Comparison of ENCODE assay signal across 12 cellular contexts in genomic region chr20:63624486-63624885, GRCh38. TPM values are rescaled to one million over a fixed set of nuclear protein-coding genes. Genes with fewer than 3 reads are reported as not detected.
A peak's percentile ranks its signal among the peaks of the same experiment; 100 is the strongest.
DNase-seq lines count a peak whose midpoint lies in the region; ATAC-seq and TF ChIP-seq lines count a peak whose summit lies in the region.
"Had no signal": no experiment of that assay in that cellular context is flagged by ENCODE, and none has a peak within 500 bp of the region (broad histone marks: within the 10 kb centered on the region; RNA-seq: fewer than 3 reads in every experiment).

No MANE protein-coding gene starts in this region.

- no peaks in the 10 kb centered on the region for H3K27me3 Mint-ChIP-seq in neural crest cell (ENCODE audit: low read depth)
- H3K27me3 Mint-ChIP-seq in effector memory CD8-positive, alpha-beta T cell, result no peaks in the 10 kb centered on the region
- H3K27me3 Mint-ChIP-seq: activated naive CD8-positive, alpha-beta T cell treated with anti-CD3 and anti-CD28 coated beads for 36 hours had no signal

- DNase-seq in SKM-1 treated with dmso at 0.1 percent for 144 hours (lab: John Stamatoyannopoulos, UW; ENCODE audit: unreplicated experiment) (peak; percentile 12), SKM-1 (lab: John Stamatoyannopoulos, UW; ENCODE audit: unreplicated experiment) (no peak), amniotic epithelial cell (ENCODE audit: low read depth) (peak; percentile 62), neural crest cell (ENCODE audit: low read depth, low spot score) (no peak), medulla oblongata (ENCODE audit: extremely low spot score) (no peak)
- DNase-seq in effector memory CD8-positive, alpha-beta T cell, result no peak
- no peak for DNase-seq in stimulated activated CD4-positive, alpha-beta T cell treated with anti-CD3 and anti-CD28 coated beads, Interleukin-4, amount 100 ng/mL, for 4 hours
- DNase-seq: activated naive CD8-positive, alpha-beta T cell treated with anti-CD3 and anti-CD28 coated beads for 36 hours; effector CD8-positive, alpha-beta T cell; NCI-H1417; stimulated activated CD4-positive, alpha-beta T cell treated with anti-CD3 and anti-CD28 coated beads, Interleukin-12 subunit alpha, Interleukin-12 subunit beta, amount 100 ng/mL, for 4 hours had no signal

- ATAC-seq in effector memory CD8-positive, alpha-beta T cell (replicated peaks), result no peak

- H3K36me3 Mint-ChIP-seq in neural crest cell (ENCODE audit: low read depth), result peaks cover 4% of the 10 kb centered on the region
- peaks cover 27% of the 10 kb centered on the region for H3K36me3 Mint-ChIP-seq in effector memory CD8-positive, alpha-beta T cell (ENCODE audit: insufficient read depth)

- peaks cover 31% of the 10 kb centered on the region for H3K4me1 Mint-ChIP-seq in neural crest cell
- peaks cover 30 to 32% of the 10 kb centered on the region in 2 donors for H3K4me1 Mint-ChIP-seq in effector memory CD8-positive, alpha-beta T cell (ENCODE audit: low read depth in 2 of 2)

- TF ChIP-seq CTCF in neural crest cell (conservative IDR thresholded peaks at IDR 0.05), result no peak

- H3K9me3 Mint-ChIP-seq in neural crest cell, result no peaks in the 10 kb centered on the region
- no peaks in the 10 kb centered on the region for H3K9me3 Mint-ChIP-seq in effector memory CD8-positive, alpha-beta T cell
- H3K9me3 Mint-ChIP-seq: activated naive CD8-positive, alpha-beta T cell treated with anti-CD3 and anti-CD28 coated beads for 36 hours had no signal

- TF ChIP-seq RAD21 in Ishikawa (IDR thresholded peaks at IDR 0.05; ENCODE audit: low read depth), result no peak

- no peak for TF ChIP-seq EP300 in Ishikawa (IDR thresholded peaks at IDR 0.05; ENCODE audit: borderline replicate concordance)

- H3K4me3 Mint-ChIP-seq in neural crest cell, result peak overlapping the region; percentile 86
- H3K4me3 Mint-ChIP-seq in effector memory CD8-positive, alpha-beta T cell, result no peak overlapping the region
- H3K4me3 Mint-ChIP-seq: activated naive CD8-positive, alpha-beta T cell treated with anti-CD3 and anti-CD28 coated beads for 36 hours had no signal

- H3K27ac Mint-ChIP-seq in neural crest cell (ENCODE audit: unreplicated experiment), result no peak overlapping the region
- peak overlapping the region in 1 of 2 donors; percentile 90 for H3K27ac Mint-ChIP-seq in effector memory CD8-positive, alpha-beta T cell
- H3K27ac Mint-ChIP-seq: activated naive CD8-positive, alpha-beta T cell treated with anti-CD3 and anti-CD28 coated beads for 36 hours had no signal

TF ChIP-seq in Ishikawa, 13 proteins besides CTCF, POLR2A, EP300 and RAD21:
- TF ChIP-seq, protein P1, sequence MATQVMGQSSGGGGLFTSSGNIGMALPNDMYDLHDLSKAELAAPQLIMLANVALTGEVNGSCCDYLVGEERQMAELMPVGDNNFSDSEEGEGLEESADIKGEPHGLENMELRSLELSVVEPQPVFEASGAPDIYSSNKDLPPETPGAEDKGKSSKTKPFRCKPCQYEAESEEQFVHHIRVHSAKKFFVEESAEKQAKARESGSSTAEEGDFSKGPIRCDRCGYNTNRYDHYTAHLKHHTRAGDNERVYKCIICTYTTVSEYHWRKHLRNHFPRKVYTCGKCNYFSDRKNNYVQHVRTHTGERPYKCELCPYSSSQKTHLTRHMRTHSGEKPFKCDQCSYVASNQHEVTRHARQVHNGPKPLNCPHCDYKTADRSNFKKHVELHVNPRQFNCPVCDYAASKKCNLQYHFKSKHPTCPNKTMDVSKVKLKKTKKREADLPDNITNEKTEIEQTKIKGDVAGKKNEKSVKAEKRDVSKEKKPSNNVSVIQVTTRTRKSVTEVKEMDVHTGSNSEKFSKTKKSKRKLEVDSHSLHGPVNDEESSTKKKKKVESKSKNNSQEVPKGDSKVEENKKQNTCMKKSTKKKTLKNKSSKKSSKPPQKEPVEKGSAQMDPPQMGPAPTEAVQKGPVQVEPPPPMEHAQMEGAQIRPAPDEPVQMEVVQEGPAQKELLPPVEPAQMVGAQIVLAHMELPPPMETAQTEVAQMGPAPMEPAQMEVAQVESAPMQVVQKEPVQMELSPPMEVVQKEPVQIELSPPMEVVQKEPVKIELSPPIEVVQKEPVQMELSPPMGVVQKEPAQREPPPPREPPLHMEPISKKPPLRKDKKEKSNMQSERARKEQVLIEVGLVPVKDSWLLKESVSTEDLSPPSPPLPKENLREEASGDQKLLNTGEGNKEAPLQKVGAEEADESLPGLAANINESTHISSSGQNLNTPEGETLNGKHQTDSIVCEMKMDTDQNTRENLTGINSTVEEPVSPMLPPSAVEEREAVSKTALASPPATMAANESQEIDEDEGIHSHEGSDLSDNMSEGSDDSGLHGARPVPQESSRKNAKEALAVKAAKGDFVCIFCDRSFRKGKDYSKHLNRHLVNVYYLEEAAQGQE (IDR thresholded peaks at IDR 0.05; ENCODE audit: low read depth), result no peak
- TF ChIP-seq CEBPB (IDR thresholded peaks at IDR 0.05) (peak; percentile 93), NFIC (IDR thresholded peaks at IDR 0.05) (no peak)

RNA-seq across cellular contexts. Expression of gene GMEB2, which starts 2.4 kb away (rescaled TPM):
- total RNA-seq in neural crest cell, result 14.6 and 15.2 TPM in 2 replicates

RNA-seq across cellular contexts. Expression of gene STMN3, which starts 28.7 kb away (rescaled TPM):
- total RNA-seq in neural crest cell, result 96.4 and 101 TPM in 2 replicates

RNA-seq across cellular contexts. Expression of gene RTEL1, which starts 33.6 kb away (rescaled TPM):
- 46.7 and 48.4 TPM in 2 replicates for total RNA-seq in neural crest cell

RNA-seq across cellular contexts. Expression of gene HELZ2, which starts 50.4 kb away (rescaled TPM):
- 22.3 and 26.5 TPM in 2 replicates for total RNA-seq in neural crest cell

Comparison
In these comparisons a context has a peak if more than half of its experiments do, and no peak if none do; other contexts are left out.
1. DNase-seq: peak in SKM-1 treated with dmso at 0.1 percent for 144 hours (single experiment) and amniotic epithelial cell (single experiment); none in SKM-1 (single experiment), neural crest cell (single experiment), effector memory CD8-positive, alpha-beta T cell (0 of 3), stimulated activated CD4-positive, alpha-beta T cell treated with anti-CD3 and anti-CD28 coated beads, Interleukin-4, amount 100 ng/mL, for 4 hours (0 of 2) and medulla oblongata (single experiment).